30 cellular contexts compared by ENCODE assay signal in genomic region chr12:107998863-107999262, GRCh38.
"Had no signal": no experiment of that assay in that cellular context is flagged by ENCODE, and none has a peak within 500 bp of the region (broad histone marks: within the 10 kb centered on the region; RNA-seq: fewer than 3 reads in every experiment).

No MANE protein-coding gene starts in this region.

- H3K4me2 ChIP-seq: neural progenitor cell, smooth muscle cell had no signal

- H3K4me1 Mint-ChIP-seq: natural killer cell; nephron; neural progenitor cell; stimulated activated effector memory CD8-positive, alpha-beta T cell treated with anti-CD3 and anti-CD28 coated beads, Interleukin-12 subunit alpha, Interleukin-12 subunit beta, amount 100 ng/mL, for 72 hours; stimulated activated naive B cell treated with anti-CD40 and anti-IgM and Interleukin-4, amounts not matched to agents 10 μg/mL and 1 μg/mL and 100 μg/mL, for 72 hours had no signal

- H3K36me3 Mint-ChIP-seq: natural killer cell; neural progenitor cell; stimulated activated effector memory CD8-positive, alpha-beta T cell treated with anti-CD3 and anti-CD28 coated beads, Interleukin-12 subunit alpha, Interleukin-12 subunit beta, amount 100 ng/mL, for 72 hours; stimulated activated naive B cell treated with anti-CD40 and anti-IgM and Interleukin-4, amounts not matched to agents 10 μg/mL and 1 μg/mL and 100 μg/mL, for 72 hours had no signal

- FAIRE-seq: urothelium cell line had no signal

- H2AFZ ChIP-seq: neural progenitor cell, parathyroid adenoma had no signal

- H3K36me3 ChIP-seq: neural progenitor cell, ovary, spleen, stomach, thoracic aorta, thyroid gland, tibial nerve, upper lobe of left lung, vagina had no signal

- H3K4me3 Mint-ChIP-seq: natural killer cell; nephron; neural progenitor cell; stimulated activated effector memory CD8-positive, alpha-beta T cell treated with anti-CD3 and anti-CD28 coated beads, Interleukin-12 subunit alpha, Interleukin-12 subunit beta, amount 100 ng/mL, for 72 hours; stimulated activated naive B cell treated with anti-CD40 and anti-IgM and Interleukin-4, amounts not matched to agents 10 μg/mL and 1 μg/mL and 100 μg/mL, for 72 hours; stimulated activated naive CD8-positive, alpha-beta T cell treated with anti-CD3 and anti-CD28 coated beads, Interleukin-15, Interleukin-2, amounts not matched to agents 100 ng/mL and 50 ng/mL, for 24 hours had no signal

- H3K4me1 ChIP-seq: neural progenitor cell, parathyroid adenoma, psoas muscle, spleen, stomach, thyroid gland, tibial nerve, upper lobe of left lung, vagina had no signal

- H3K27ac ChIP-seq: neural progenitor cell, ovary, parathyroid adenoma, psoas muscle, skin epidermis, spleen, stomach, thoracic aorta, thyroid gland, tibial nerve, upper lobe of left lung, vagina had no signal

- DNase-seq: natural killer cell; occipital lobe; ovary; posterior cingulate gyrus; psoas muscle; right cardiac atrium; spleen; stimulated activated CD4-positive, alpha-beta T cell treated with anti-CD3 and anti-CD28 coated beads, Interleukin-12 subunit alpha, Interleukin-12 subunit beta, amount 100 ng/mL, for 4 hours; stimulated activated CD4-positive, alpha-beta T cell treated with anti-CD3 and anti-CD28 coated beads, Interleukin-2, amount 100 ng/mL, for 24 hours; stimulated activated CD4-positive, alpha-beta T cell treated with anti-CD3 and anti-CD28 coated beads, Interleukin-2, amount 100 ng/mL, for 48 hours; stimulated activated CD4-positive, alpha-beta T cell treated with anti-CD3 and anti-CD28 coated beads, Interleukin-4, amount 100 ng/mL, for 24 hours; stimulated activated naive B cell treated with anti-CD40 and anti-IgM and Interleukin-4, amounts not matched to agents 10 μg/mL and 1 μg/mL and 100 μg/mL, for 72 hours; stimulated activated naive CD4-positive, alpha-beta T cell treated with Interleukin-2 at 50 U/mL for 16 hours; stomach; thyroid gland; trophoblast cell; upper lobe of left lung had no signal

- H3K9me3 ChIP-seq: ovary, psoas muscle, thoracic aorta, thyroid gland, upper lobe of left lung, vagina had no signal

- ATAC-seq: natural killer cell; psoas muscle; right cardiac atrium; sciatic nerve; stimulated activated effector memory CD8-positive, alpha-beta T cell treated with anti-CD3 and anti-CD28 coated beads, Interleukin-12 subunit alpha, Interleukin-12 subunit beta, amount 100 ng/mL, for 72 hours; stimulated activated naive B cell treated with anti-CD40 and anti-IgM and Interleukin-4, amounts not matched to agents 10 μg/mL and 1 μg/mL and 100 μg/mL, for 72 hours had no signal

- H3K27ac Mint-ChIP-seq: natural killer cell; nephron; neural progenitor cell; progenitor cell of endocrine pancreas; stimulated activated effector memory CD8-positive, alpha-beta T cell treated with anti-CD3 and anti-CD28 coated beads, Interleukin-12 subunit alpha, Interleukin-12 subunit beta, amount 100 ng/mL, for 72 hours; stimulated activated naive B cell treated with anti-CD40 and anti-IgM and Interleukin-4, amounts not matched to agents 10 μg/mL and 1 μg/mL and 100 μg/mL, for 72 hours; stimulated activated naive CD8-positive, alpha-beta T cell treated with anti-CD3 and anti-CD28 coated beads, Interleukin-15, Interleukin-2, amounts not matched to agents 100 ng/mL and 50 ng/mL, for 24 hours had no signal

- H3K4me3 ChIP-seq: neural progenitor cell, ovary, psoas muscle, skin epidermis, smooth muscle cell, spleen, stomach, thoracic aorta, thyroid gland, tibial nerve, upper lobe of left lung, vagina had no signal

- H3K27me3 ChIP-seq: ovary, thyroid gland, tibial nerve, upper lobe of left lung, vagina had no signal

- H3K9me3 Mint-ChIP-seq: nephron had no signal

- H3K9ac ChIP-seq: neural progenitor cell, parathyroid adenoma had no signal

- H3K79me2 ChIP-seq: parathyroid adenoma had no signal
